ENCODE assay signal across 24 cellular contexts in the genomic region with DNA sequence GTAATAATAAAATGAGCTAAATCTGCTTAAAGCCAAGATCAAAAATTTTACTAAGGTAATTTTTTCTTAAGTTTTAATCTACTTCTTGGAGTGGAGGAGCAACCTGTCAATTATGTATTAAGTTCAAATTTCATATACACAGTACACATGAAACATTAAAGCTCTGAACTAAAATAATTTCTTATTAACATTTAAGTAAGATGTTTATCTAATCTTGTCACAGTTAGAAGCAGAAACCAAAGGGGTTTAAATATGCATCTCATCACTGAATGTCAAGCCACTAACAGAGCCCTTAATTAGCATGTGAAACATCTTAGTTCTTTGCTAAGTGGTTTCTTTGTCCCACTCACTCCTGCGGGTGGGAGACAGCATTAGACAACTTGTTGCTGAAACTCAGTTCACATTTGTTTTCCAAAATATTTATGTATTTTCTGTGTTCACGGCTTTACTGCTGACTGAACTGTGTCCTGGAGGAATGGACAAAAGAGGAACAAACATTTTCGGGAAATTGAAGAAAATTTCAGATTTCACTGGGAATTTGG.
DNase-seq lines count a peak whose midpoint lies in the region; ATAC-seq, FAIRE-seq and TF ChIP-seq lines count a peak whose summit lies in the region.
"Had no signal": no experiment of that assay in that cellular context is flagged by ENCODE, and none has a peak within 500 bp of the region (broad histone marks: within the 10 kb centered on the region; RNA-seq: fewer than 3 reads in every experiment).

No MANE protein-coding gene starts in this region.

- CTCF ChIA-PET in HepG2 (lab: Yijun Ruan, JAX; ENCODE audit: low intra/inter-chr PET ratio, low total read pairs) = no interaction called here

- BruUV-seq in HepG2 (replicated peaks; lab: Mats Ljungman, UMichigan) = no TSS peak

- TF ChIP-seq EP300 in HepG2 (IDR thresholded peaks at IDR 0.05; ENCODE audit: low read depth in 2 of 2, low read length in 2 of 2) (no peak), HepG2 (CRISPR knock-in tag; IDR thresholded peaks at IDR 0.05; ENCODE audit: borderline replicate concordance) (no peak)

- H3K4me1 ChIP-seq in HUES48 (ENCODE audit: control insufficient read depth, insufficient read depth, low read length) (peaks cover 31% of the 10 kb centered on the region), astrocyte (ENCODE audit: insufficient read depth, low read length) (no peaks in the 10 kb centered on the region), HepG2 (ENCODE audit: insufficient read depth, low read length) (no peaks in the 10 kb centered on the region), small intestine (ENCODE audit: control insufficient read depth in 2 of 2, insufficient read depth in 1 of 2, low read depth in 1 of 2, low read length in 1 of 2) (no peaks in the 10 kb centered on the region)
- H3K4me1 ChIP-seq: BLaER1, Peyer's patch had no signal

- no peaks in the 10 kb centered on the region for H3K36me3 ChIP-seq in HUES48 (ENCODE audit: control insufficient read depth, insufficient read depth, low read length)
- no peaks in the 10 kb centered on the region for H3K36me3 ChIP-seq in astrocyte (ENCODE audit: insufficient read depth, low read length)
- H3K36me3 ChIP-seq in HepG2 (replicated peaks in 1 of 2; ENCODE audit: control insufficient read depth in 1 of 2, insufficient read depth in 2 of 2, low read length in 2 of 2) = no peaks in the 10 kb centered on the region
- no peaks in the 10 kb centered on the region for H3K36me3 ChIP-seq in small intestine (ENCODE audit: control insufficient read depth in 2 of 2, insufficient read depth in 2 of 2, low read length in 2 of 2)
- H3K36me3 ChIP-seq: BLaER1, Peyer's patch had no signal

- intact Hi-C loops in HepG2 (cut with micrococcal nuclease; ENCODE audit: unreplicated experiment) = no loop called here

- H3K4me1 Mint-ChIP-seq in astrocyte (ENCODE audit: low read depth, unreplicated experiment) = no peaks in the 10 kb centered on the region
- H3K4me1 Mint-ChIP-seq: T-cell had no signal

- in situ Hi-C loops in HepG2 (cut with HindIII; ENCODE audit: extremely low pct_ligation_motif_present, low pct_unique_long_range_greater_than_20kb) = no loop called here

- no peak for TF ChIP-seq CTCF in astrocyte (IDR thresholded peaks at IDR 0.05; ENCODE audit: insufficient read depth, low read depth, low read length)
- TF ChIP-seq CTCF in HepG2 (CRISPR knock-in tag; IDR thresholded peaks at IDR 0.05) = no peak

- FAIRE-seq in astrocyte (lab: Jason Lieb, UNC) = peak; percentile 32
- FAIRE-seq in HepG2 (lab: Jason Lieb, UNC) = no peak
- FAIRE-seq in small intestine (lab: Jason Lieb, UNC) = no peak
- FAIRE-seq: GM12878 had no signal

- 31% methylated on average over 3 of the region's 3 CpGs for WGBS in HepG2 (ENCODE audit: low lambda C conversion rate)
- 65 to 77% (median 73%) methylated on average over 3 of the region's 3 CpGs for WGBS in small intestine, 3 donors

- no peak overlapping the region for H3K4me3 ChIP-seq in HUES48 (ENCODE audit: low read depth, low read length)
- H3K4me3 ChIP-seq in astrocyte (ENCODE audit: insufficient read depth, low read depth, low read length) = no peak overlapping the region
- no peak overlapping the region for H3K4me3 ChIP-seq in HepG2 (replicated peaks in 1 of 3; ENCODE audit: insufficient read depth in 1 of 3, low read depth in 2 of 3, low read length in 3 of 3)
- H3K4me3 ChIP-seq in small intestine (ENCODE audit: low read depth in 1 of 2, low read length in 2 of 2) = no peak overlapping the region
- H3K4me3 ChIP-seq: BLaER1, GM12878, Peyer's patch had no signal

- no peaks in the 10 kb centered on the region for H3K79me2 ChIP-seq in astrocyte (ENCODE audit: insufficient read depth, low read length)
- no peaks in the 10 kb centered on the region for H3K79me2 ChIP-seq in HepG2 (ENCODE audit: insufficient read depth, low read length)

- ATAC-seq in HepG2 (no peak), HG02623 (IDR thresholded peaks at IDR 0.05; ENCODE audit: unreplicated experiment) (no peak)
- ATAC-seq: GM12878, HCT116, T-cell had no signal

- no peak for TF ChIP-seq POLR2A in HepG2 (IDR thresholded peaks at IDR 0.05; ENCODE audit: insufficient read depth in 1 of 2, low read depth in 2 of 2, low read length in 2 of 2)
- no peak for TF ChIP-seq POLR2A in erythroblast (IDR thresholded peaks at IDR 0.05; ENCODE audit: low read length)

- DNase-seq in astrocyte (ENCODE audit: low read depth) (no peak), iPS-NIHi11 (ENCODE audit: low spot score) (peak; percentile 55), HepG2 (ENCODE audit: low spot score) (no peak), erythroblast (lab: John Stamatoyannopoulos, UW) (no peak), small intestine (no peak)
- DNase-seq: ACHN; CD4-positive, alpha-beta T cell; COR-L47; DMS79; KBM-7; NCI-H1092 treated with DMSO at 0.1 percent for 48 hours; NCI-H146; NCI-H2029; NCI-H2171; NCI-H345; NCI-H524; NCI-H774; Peyer's patch; T-cell had no signal

- H3K9me3 ChIP-seq in HUES48 (ENCODE audit: control insufficient read depth, insufficient read depth, low read length) = no peaks in the 10 kb centered on the region
- H3K9me3 ChIP-seq in astrocyte (ENCODE audit: insufficient read depth, low read depth, low read length) = no peaks in the 10 kb centered on the region
- no peaks in the 10 kb centered on the region for H3K9me3 ChIP-seq in HepG2 (ENCODE audit: low read length)
- no peaks in the 10 kb centered on the region for H3K9me3 ChIP-seq in small intestine (ENCODE audit: control insufficient read depth, low read depth)
- H3K9me3 ChIP-seq: BLaER1, Peyer's patch had no signal

- H3K9me3 Mint-ChIP-seq in astrocyte (ENCODE audit: unreplicated experiment) = no peaks in the 10 kb centered on the region
- H3K9me3 Mint-ChIP-seq: CD4-positive, alpha-beta T cell had no signal

- H3K4me2 ChIP-seq in astrocyte (ENCODE audit: low read length) = no peak overlapping the region
- no peak overlapping the region for H3K4me2 ChIP-seq in HepG2 (ENCODE audit: low read depth, low read length)
- H3K4me2 ChIP-seq: BLaER1 had no signal

- H3K27ac Mint-ChIP-seq in astrocyte (ENCODE audit: unreplicated experiment) = no peak overlapping the region
- H3K27ac Mint-ChIP-seq: CD4-positive, alpha-beta T cell; T-cell had no signal

- POLR2A ChIA-PET in HepG2 (lab: Yijun Ruan, JAX) = no interaction called here

- no peaks in the 10 kb centered on the region for H4K20me1 ChIP-seq in astrocyte (ENCODE audit: insufficient read depth, low read length)
- H4K20me1 ChIP-seq in HepG2 (ENCODE audit: insufficient read depth, low read length) = no peaks in the 10 kb centered on the region
- H4K20me1 ChIP-seq: BLaER1 had no signal

- H3K4me3 Mint-ChIP-seq in astrocyte (ENCODE audit: unreplicated experiment) = no peak overlapping the region
- H3K4me3 Mint-ChIP-seq: CD4-positive, alpha-beta T cell; T-cell had no signal

- H3K27me3 Mint-ChIP-seq in astrocyte (ENCODE audit: low read depth, unreplicated experiment) = no peaks in the 10 kb centered on the region
- H3K27me3 Mint-ChIP-seq: CD4-positive, alpha-beta T cell; T-cell had no signal

- H3K36me3 Mint-ChIP-seq in astrocyte (ENCODE audit: low read depth, unreplicated experiment) = no peaks in the 10 kb centered on the region
- H3K36me3 Mint-ChIP-seq: T-cell had no signal

- H3K9ac ChIP-seq in HUES48 (ENCODE audit: low read depth, low read length) (no peak overlapping the region), astrocyte (ENCODE audit: low read length) (no peak overlapping the region), HepG2 (ENCODE audit: insufficient read depth, low read depth, low read length) (no peak overlapping the region)
- H3K9ac ChIP-seq: BLaER1 had no signal

- H3K27ac ChIP-seq in HUES48 (ENCODE audit: low read depth, low read length) (peak overlapping the region; percentile 86), astrocyte (ENCODE audit: low read depth, low read length) (no peak overlapping the region), HepG2 (ENCODE audit: extremely low read length, insufficient read depth, low read length) (no peak overlapping the region), small intestine (ENCODE audit: low read depth in 1 of 2, low read length in 1 of 2) (no peak overlapping the region)
- H3K27ac ChIP-seq: BLaER1, Peyer's patch had no signal

- no peak for TF ChIP-seq RAD21 in HepG2 (CRISPR knock-in tag; IDR thresholded peaks at IDR 0.05)

- no peaks in the 10 kb centered on the region for H3K27me3 ChIP-seq in HUES48 (ENCODE audit: control insufficient read depth, insufficient read depth, low read length)
- H3K27me3 ChIP-seq in astrocyte (ENCODE audit: insufficient read depth, low read length) = no peaks in the 10 kb centered on the region
- no peaks in the 10 kb centered on the region for H3K27me3 ChIP-seq in HepG2 (ENCODE audit: control insufficient read depth in 1 of 2, insufficient read depth in 2 of 2, low read length in 2 of 2)
- no peaks in the 10 kb centered on the region for H3K27me3 ChIP-seq in small intestine (ENCODE audit: control insufficient read depth in 2 of 2, insufficient read depth in 2 of 2, low read length in 2 of 2)
- H3K27me3 ChIP-seq: BLaER1, Peyer's patch had no signal

- H2AFZ ChIP-seq in astrocyte (ENCODE audit: low read depth, low read length) (no peak overlapping the region), HepG2 (ENCODE audit: low read length) (no peak overlapping the region)

TF ChIP-seq in HepG2, 621 proteins besides CTCF, POLR2A, EP300 and RAD21 (continues in another document):
- TF ChIP-seq, protein P1, sequence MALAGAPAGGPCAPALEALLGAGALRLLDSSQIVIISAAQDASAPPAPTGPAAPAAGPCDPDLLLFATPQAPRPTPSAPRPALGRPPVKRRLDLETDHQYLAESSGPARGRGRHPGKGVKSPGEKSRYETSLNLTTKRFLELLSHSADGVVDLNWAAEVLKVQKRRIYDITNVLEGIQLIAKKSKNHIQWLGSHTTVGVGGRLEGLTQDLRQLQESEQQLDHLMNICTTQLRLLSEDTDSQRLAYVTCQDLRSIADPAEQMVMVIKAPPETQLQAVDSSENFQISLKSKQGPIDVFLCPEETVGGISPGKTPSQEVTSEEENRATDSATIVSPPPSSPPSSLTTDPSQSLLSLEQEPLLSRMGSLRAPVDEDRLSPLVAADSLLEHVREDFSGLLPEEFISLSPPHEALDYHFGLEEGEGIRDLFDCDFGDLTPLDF (CRISPR knock-in tag; IDR thresholded peaks at IDR 0.05) = no peak
